Comparison of ENCODE assay signal across 8 cellular contexts in genomic region chr2:156436477-156437085, GRCh38. TPM values are rescaled to one million over a fixed set of nuclear protein-coding genes. Genes with fewer than 3 reads are reported as not detected.
DNase-seq lines count a peak whose midpoint lies in the region; ATAC-seq, FAIRE-seq and TF ChIP-seq lines count a peak whose summit lies in the region.

No MANE protein-coding gene starts in this region.

- no peaks in the 10 kb centered on the region for H4K20me1 ChIP-seq in endothelial cell of umbilical vein (replicated peaks; ENCODE audit: control insufficient read depth, extremely low read depth, insufficient read depth, low read length)

- DNase-seq in WERI-Rb-1 (no peak), endothelial cell of umbilical vein (ENCODE audit: low read depth, low spot score) (peak; percentile 54), aorta (no peak), NCI-H187 treated with DMSO at 0.1 percent for 48 hours (lab: John Stamatoyannopoulos, UW) (no peak)

- H3K4me2 ChIP-seq in endothelial cell of umbilical vein (ENCODE audit: insufficient read depth, low read length): peak overlapping the region; percentile 70

- H3K79me2 ChIP-seq in endothelial cell of umbilical vein (ENCODE audit: control insufficient read depth, insufficient read depth, low read length): peaks cover 3% of the 10 kb centered on the region

- FAIRE-seq in endothelial cell of umbilical vein (lab: Jason Lieb, UNC): no peak

- TSS peak; percentile 67 for BruUV-seq in endothelial cell of umbilical vein (replicated peaks; lab: Mats Ljungman, UMichigan)

- dilution Hi-C loops in endothelial cell of umbilical vein (cut with MboI; ENCODE audit: extremely low pct_ligation_motif_present, low sequenced_read_pairs): no loop called here

- WGBS in aorta, 2 donors: 0 to 1% methylated on average over 19 of the region's 19 CpGs

- POLR2A ChIA-PET in endothelial cell of umbilical vein (lab: Charles Lee): no interaction called here

- H3K9me1 ChIP-seq in endothelial cell of umbilical vein (replicated peaks; ENCODE audit: control insufficient read depth, extremely low read depth, insufficient read depth, low read length): no peaks in the 10 kb centered on the region

- peaks cover 6% of the 10 kb centered on the region; the same call in 1 of the 2 replicates for H3K4me1 ChIP-seq in ES-I3 (ENCODE audit: insufficient read depth, low read length)
- peaks cover 15% of the 10 kb centered on the region for H3K4me1 ChIP-seq in endothelial cell of umbilical vein (ENCODE audit: control insufficient read depth, extremely low read depth, insufficient read depth, low read length)
- H3K4me1 ChIP-seq in mucosa of stomach (ENCODE audit: control insufficient read depth, insufficient read depth, low read length): peaks cover 23% of the 10 kb centered on the region
- H3K4me1 ChIP-seq in aorta (ENCODE audit: control insufficient read depth in 1 of 2, insufficient read depth in 2 of 2, low read length in 2 of 2): peaks cover 0 to 4% of the 10 kb centered on the region in 2 donors

- CTCF ChIA-PET in endothelial cell of umbilical vein (lab: Charles Lee): no interaction called here

- peak overlapping the region; percentile 89 for H3K4me3 ChIP-seq in WERI-Rb-1 (ENCODE audit: low read depth, low read length)
- H3K4me3 ChIP-seq in endothelial cell of umbilical vein (replicated peaks in 1 of 3; ENCODE audit: insufficient read depth in 1 of 3, low read depth in 1 of 3, low read length in 3 of 3): peak overlapping the region; percentile 43 to 71 (median 58)
- H3K4me3 ChIP-seq in mucosa of stomach (ENCODE audit: low read length): peak overlapping the region; percentile 37
- peak overlapping the region; percentile 71 to 78 for H3K4me3 ChIP-seq in aorta (ENCODE audit: low read length in 2 of 2)

- no peak for TF ChIP-seq POLR2A in endothelial cell of umbilical vein (IDR thresholded peaks at IDR 0.05; ENCODE audit: low read depth, low read length)

- no peaks in the 10 kb centered on the region for H3K27me3 ChIP-seq in WERI-Rb-1 (ENCODE audit: insufficient read depth, low read depth, severe bottlenecking)
- H3K27me3 ChIP-seq in endothelial cell of umbilical vein (ENCODE audit: control insufficient read depth in 2 of 2, insufficient read depth in 2 of 2, low read length in 2 of 2): no peaks in the 10 kb centered on the region
- H3K27me3 ChIP-seq in mucosa of stomach (ENCODE audit: control insufficient read depth, insufficient read depth, low read length): no peaks in the 10 kb centered on the region
- H3K27me3 ChIP-seq in aorta (ENCODE audit: control insufficient read depth in 1 of 2, insufficient read depth in 2 of 2, low read length in 1 of 2): no peaks in the 10 kb centered on the region

- peak overlapping the region; percentile 96 for H3K27ac ChIP-seq in WERI-Rb-1
- peak overlapping the region; percentile 92 for H3K27ac ChIP-seq in endothelial cell of umbilical vein (ENCODE audit: insufficient read depth, low read depth, low read length)
- peak overlapping the region; percentile 46 to 80 for H3K27ac ChIP-seq in aorta (ENCODE audit: low read depth in 1 of 2, low read length in 2 of 2)

- peak; percentile 62 for ATAC-seq in GM21367 (IDR thresholded peaks at IDR 0.05; ENCODE audit: unreplicated experiment)
- peak; percentile 42 for ATAC-seq in HG03571 (IDR thresholded peaks at IDR 0.05; ENCODE audit: unreplicated experiment)
- ATAC-seq in aorta (ENCODE audit: low FRiP score): peak; percentile 23

- H3K9me3 ChIP-seq in ES-I3 (ENCODE audit: control insufficient read depth, insufficient read depth, low read length): no peaks in the 10 kb centered on the region
- no peaks in the 10 kb centered on the region for H3K9me3 ChIP-seq in WERI-Rb-1 (ENCODE audit: severe bottlenecking)
- H3K9me3 ChIP-seq in endothelial cell of umbilical vein (replicated peaks; ENCODE audit: control insufficient read depth, insufficient read depth, low read length): no peaks in the 10 kb centered on the region
- H3K9me3 ChIP-seq in mucosa of stomach (ENCODE audit: control insufficient read depth, low read length): no peaks in the 10 kb centered on the region
- no peaks in the 10 kb centered on the region for H3K9me3 ChIP-seq in aorta (ENCODE audit: control insufficient read depth, low read length)

- TF ChIP-seq CTCF in WERI-Rb-1 (IDR thresholded peaks at IDR 0.05; ENCODE audit: low read depth, low read length) (no peak), endothelial cell of umbilical vein (IDR thresholded peaks at IDR 0.05; ENCODE audit: extremely low read depth in 1 of 2, insufficient read depth in 1 of 2, low read depth in 1 of 2, low read length in 2 of 2) (no peak)

- peak overlapping the region; percentile 91 for H2AFZ ChIP-seq in endothelial cell of umbilical vein (ENCODE audit: low read depth, low read length)

- no peaks in the 10 kb centered on the region for H3K36me3 ChIP-seq in ES-I3 (ENCODE audit: insufficient read depth, low read length)
- H3K36me3 ChIP-seq in WERI-Rb-1: peaks cover 4% of the 10 kb centered on the region; the same call in 1 of the 2 replicates
- no peaks in the 10 kb centered on the region for H3K36me3 ChIP-seq in endothelial cell of umbilical vein (ENCODE audit: control insufficient read depth in 2 of 2, extremely low read depth in 1 of 2, insufficient read depth in 2 of 2, low read length in 2 of 2)
- no peaks in the 10 kb centered on the region for H3K36me3 ChIP-seq in mucosa of stomach (ENCODE audit: control insufficient read depth, insufficient read depth, low read length)
- no peaks in the 10 kb centered on the region for H3K36me3 ChIP-seq in aorta (ENCODE audit: control insufficient read depth in 1 of 2, insufficient read depth in 2 of 2, low read length in 1 of 2)

- H3K9ac ChIP-seq in ES-I3 (ENCODE audit: low read depth, low read length) (peak overlapping the region; percentile 98), endothelial cell of umbilical vein (replicated peaks; ENCODE audit: extremely low read depth, insufficient read depth, low read length) (peak overlapping the region; percentile 92), mucosa of stomach (ENCODE audit: low read length) (peak overlapping the region; percentile 98)

- intact Hi-C loops in endothelial cell of umbilical vein (cut with micrococcal nuclease): loop anchor here (1.0 to 5.0 kb wide), 5 partner anchors 28 to 746 kb away; partner anchors contain the start of gene NR4A2
- intact Hi-C loops in aorta (cut with DNase I): loop anchor here in 1 of 2 donors (2.0 kb wide), 1 partner anchor 94 kb away; no protein-coding TSS in a partner anchor

TF ChIP-seq in endothelial cell of umbilical vein, 7 proteins besides CTCF, POLR2A, EP300 and RAD21:
- TF ChIP-seq EZH2 (IDR thresholded peaks at IDR 0.05; ENCODE audit: borderline replicate concordance, low read depth, low read length, severe bottlenecking) (no peak), GATA2 (IDR thresholded peaks at IDR 0.05; ENCODE audit: insufficient read depth, insufficient read length, low read depth, low read length) (peak; percentile 47)
TF ChIP-seq in endothelial cell of umbilical vein: peak in this region for 1.

RNA-seq across cellular contexts. Expression of gene GPD2, which starts 0.4 kb away (rescaled TPM):
- 29.3 and 37.0 TPM in 2 replicates for total RNA-seq in endothelial cell of umbilical vein
- polyA plus RNA-seq in endothelial cell of umbilical vein: 5.2 and 6.6 TPM in 2 replicates
- polyA plus RNA-seq in endothelial cell of umbilical vein (2011; cell fraction: cytosol; rRNA removed): 7.1 and 7.2 TPM in 2 replicates
- polyA plus RNA-seq in endothelial cell of umbilical vein (2011; cell fraction: nucleus; rRNA removed): 12.1 and 14.2 TPM in 2 replicates
- polyA plus RNA-seq in endothelial cell of umbilical vein (2012): 19.9 and 26.6 TPM in 2 replicates
- polyA minus RNA-seq in endothelial cell of umbilical vein: 56.9 and 58.6 TPM in 2 replicates
- polyA minus RNA-seq in endothelial cell of umbilical vein (2011; cell fraction: cytosol; rRNA and poly(A)+ RNA removed): 36.3 TPM
- 21.3 and 30.3 TPM in 2 replicates for polyA minus RNA-seq in endothelial cell of umbilical vein (2011; cell fraction: nucleus; rRNA and poly(A)+ RNA removed)
- total RNA-seq in aorta: 10 to 100 TPM; 16.3 to 31.3 TPM
- polyA plus RNA-seq in aorta: 10 to 100 TPM in 1 of 2 donors, 1 to 10 TPM in 1; 3.9 to 11.5 TPM

Comparison
In these comparisons a context has a peak if more than half of its experiments do, and no peak if none do; other contexts are left out.
1. H3K4me3 ChIP-seq: peak in every context shown above with its lines; median percentile 89 in WERI-Rb-1; 74 in aorta; 58 in endothelial cell of umbilical vein; 37 in mucosa of stomach.